Comparison of ENCODE assay signal across 16 cellular contexts in the genomic region with DNA sequence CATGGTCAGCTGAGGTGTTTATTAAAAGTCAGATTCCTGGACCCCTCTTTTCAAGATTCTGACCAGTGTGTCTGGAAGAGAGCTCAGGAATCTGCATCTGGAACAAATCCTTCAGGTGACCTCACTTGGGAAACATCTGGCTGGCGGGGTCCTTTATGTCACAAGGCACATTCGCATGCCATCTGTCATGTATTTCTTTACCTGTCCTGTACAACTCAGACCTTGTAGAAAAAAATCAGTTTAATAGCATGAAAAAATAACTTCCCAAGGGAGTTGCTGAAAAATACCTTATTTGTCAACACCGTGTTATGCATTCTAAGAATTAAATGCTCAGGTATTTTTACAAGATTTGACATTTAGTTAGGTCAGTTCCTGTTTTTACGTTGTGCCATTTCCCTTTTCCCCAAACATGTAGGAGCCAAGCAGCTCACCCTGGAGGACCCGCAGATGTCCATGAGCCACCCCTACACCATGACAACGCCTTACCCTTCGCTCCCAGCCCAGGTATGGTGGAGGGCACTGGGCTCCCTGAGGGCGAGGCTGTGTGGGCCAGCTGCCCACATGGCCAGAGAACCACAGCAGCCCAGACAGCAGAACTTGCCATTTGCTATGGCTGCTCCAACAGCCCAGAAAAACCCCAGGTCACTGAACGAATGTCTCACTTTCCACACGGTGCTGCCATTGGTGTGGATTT. TPM values are rescaled to one million over a fixed set of nuclear protein-coding genes. Genes with fewer than 3 reads are reported as not detected.
DNase-seq lines count a peak whose midpoint lies in the region; ATAC-seq, FAIRE-seq and TF ChIP-seq lines count a peak whose summit lies in the region.
"Had no signal": no experiment of that assay in that cellular context is flagged by ENCODE, and none has a peak within 500 bp of the region (broad histone marks: within the 10 kb centered on the region; RNA-seq: fewer than 3 reads in every experiment).

No MANE protein-coding gene starts in this region.

- no peak for ATAC-seq in HG02970 (IDR thresholded peaks at IDR 0.05; ENCODE audit: low FRiP score, unreplicated experiment)
- ATAC-seq: HepG2; left lung; naive thymus-derived CD8-positive, alpha-beta T cell had no signal

- DNase-seq in NCI-H2171 treated with DMSO at 0.1 percent for 48 hours (lab: John Stamatoyannopoulos, UW) (peak; percentile 4), NCI-H2171 (lab: John Stamatoyannopoulos, UW) (no peak), GM12892 (ENCODE audit: insufficient read length) (no peak), SK-MEL-5 (ENCODE audit: low read depth, low spot score) (peak; percentile 33), islet precursor cell (peak; percentile 79), HuH-7.5 (ENCODE audit: low spot score) (no peak), NCI-H1092 treated with DMSO at 0.1 percent for 48 hours (lab: John Stamatoyannopoulos, UW) (no peak)
- DNase-seq: hippocampal formation; left lung; naive thymus-derived CD8-positive, alpha-beta T cell; NCI-H1417 treated with DMSO at 0.1 percent for 48 hours; transverse colon had no signal

- in situ Hi-C loops in SK-MEL-5 (cut with HindIII; ENCODE audit: low pct_unique_long_range_greater_than_20kb, low sequenced_read_pairs) = no loop called here

- peak; percentile 71 for TF ChIP-seq POLR2A in GM12892 (IDR thresholded peaks at IDR 0.05; ENCODE audit: low read depth, low read length)

- FAIRE-seq in GM12892 (lab: Jason Lieb, UNC) = peak; percentile 48
- FAIRE-seq: H54, HepG2 had no signal

RNA-seq across cellular contexts. Expression of a gene that starts 4.0 kb away (rescaled TPM):
- polyA plus RNA-seq in GM12892 (2012; ENCODE audit: missing spikeins) = 248 TPM
- 69.7 and 76.9 TPM in 2 replicates for total RNA-seq in SK-MEL-5 (2014; rRNA removed; shearing (Covaris generic))
- polyA plus RNA-seq in SK-MEL-5 (2015; cell fraction: cytosol; rRNA removed) = 39.8 and 49.6 TPM in 2 replicates
- polyA plus RNA-seq in SK-MEL-5 (2015; cell fraction: nucleus; rRNA removed) = 71.3 and 95.2 TPM in 2 replicates
- total RNA-seq: renal cortical epithelial cell had no signal

Comparison
In these comparisons a context has a peak if more than half of its experiments do, and no peak if none do; other contexts are left out.
1. DNase-seq: peak in NCI-H2171 treated with DMSO at 0.1 percent for 48 hours (single experiment), SK-MEL-5 (single experiment) and islet precursor cell (single experiment); none in NCI-H2171 (single experiment), GM12892 (single experiment), HuH-7.5 (single experiment) and NCI-H1092 treated with DMSO at 0.1 percent for 48 hours (single experiment).